8 cellular contexts compared by ENCODE assay signal in the genomic region with DNA sequence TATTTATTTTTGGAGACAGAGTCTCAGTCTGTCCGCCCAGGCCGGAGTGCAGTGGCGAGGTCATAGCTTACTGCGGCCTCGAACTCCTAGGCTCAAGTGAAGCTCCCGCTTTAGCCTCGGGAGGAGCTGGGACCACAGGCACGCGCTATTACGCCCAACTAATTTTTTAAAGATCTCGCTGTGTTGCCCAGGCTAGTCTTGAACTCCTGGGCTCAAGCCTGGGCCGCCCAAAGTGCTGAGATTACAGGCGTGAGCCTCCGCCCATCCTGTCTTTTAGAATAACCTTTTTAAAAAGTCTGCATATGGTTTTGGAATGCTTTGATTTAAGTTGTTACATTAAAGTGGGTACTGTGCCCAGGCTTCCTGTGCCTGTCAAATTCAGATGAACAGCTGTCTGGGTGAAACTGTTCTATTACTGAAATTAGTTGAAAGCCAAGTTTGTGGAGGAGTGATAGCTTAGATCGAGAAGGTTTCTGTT. TPM values are rescaled to one million over a fixed set of nuclear protein-coding genes. Genes with fewer than 3 reads are reported as not detected.
DNase-seq lines count a peak whose midpoint lies in the region; ATAC-seq and TF ChIP-seq lines count a peak whose summit lies in the region.

No MANE protein-coding gene starts in this region.

- intact Hi-C loops in testis (cut with DNase I; ENCODE audit: low total_unique reads): no loop called here

- POLR2A ChIA-PET in RWPE1 (lab: Yijun Ruan, JAX; ENCODE audit: low non-redundant PET): interaction anchor here (0.6 kb wide), 1 partner anchor 119 kb away, joined by 3 read pairs; no protein-coding TSS in a partner anchor

- ATAC-seq in HG02623 (IDR thresholded peaks at IDR 0.05; ENCODE audit: unreplicated experiment): peak; percentile 27

- in situ Hi-C loops in GM13977 (cut with MboI; ENCODE audit: low pct_unique_long_range_greater_than_20kb, low sequenced_read_pairs, unreplicated experiment): no loop called here

- H3K4me1 ChIP-seq in mononuclear cell (ENCODE audit: insufficient read depth, low read length): peaks cover 22% of the 10 kb centered on the region
- H3K4me1 ChIP-seq in testis: no peaks in the 10 kb centered on the region

- no peaks in the 10 kb centered on the region for H3K36me3 ChIP-seq in testis (ENCODE audit: low read depth, missing control alignments)

- no peak for TF ChIP-seq POLR2A in testis (IDR thresholded peaks at IDR 0.05)

- peak overlapping the region; percentile 88 for H3K27ac ChIP-seq in RWPE1
- peak overlapping the region; percentile 96 to 97 for H3K27ac ChIP-seq in testis

- DNase-seq in GM13977 (ENCODE audit: low spot score) (peak; percentile 31), RWPE1 (ENCODE audit: low spot score) (no peak), testis (peak; percentile 24), NCI-H345 treated with DMSO at 0.1 percent for 48 hours (lab: John Stamatoyannopoulos, UW; ENCODE audit: unreplicated experiment) (no peak), T1000 (lab: John Stamatoyannopoulos, UW) (no peak)
- DNase-seq in central memory CD4-positive, alpha-beta T cell: peak; percentile 32

- H3K27me3 ChIP-seq in mononuclear cell (ENCODE audit: insufficient read depth, low read length) (no peaks in the 10 kb centered on the region), testis (no peaks in the 10 kb centered on the region)

- H3K9me3 ChIP-seq in mononuclear cell (ENCODE audit: low read depth, low read length) (no peaks in the 10 kb centered on the region), testis (no peaks in the 10 kb centered on the region)

- CTCF ChIA-PET in RWPE1 (lab: Yijun Ruan, JAX): interaction anchor here (0.6 kb wide), 1 partner anchor 218 kb away, joined by 4 read pairs; no protein-coding TSS in a partner anchor

- 3 to 7% methylated on average over 15 of the region's 15 CpGs for WGBS in testis, 2 donors

- H3K4me3 ChIP-seq in mononuclear cell (ENCODE audit: low read length) (peak overlapping the region; percentile 89), testis (peak overlapping the region; percentile 98 to 99)

- TF ChIP-seq CTCF in GM13977 (IDR thresholded peaks at IDR 0.05; ENCODE audit: extremely low read depth, insufficient read depth, missing control alignments) (no peak), RWPE1 (conservative IDR thresholded peaks at IDR 0.05; ENCODE audit: low read depth) (no peak), testis (IDR thresholded peaks at IDR 0.05) (no peak)

RNA-seq across cellular contexts. Expression of a gene that starts 0.9 kb away (rescaled TPM):
- total RNA-seq in mononuclear cell (72.3 TPM), testis (10 to 100 TPM; 40.5 to 45.9 TPM)
- 39.9 TPM for polyA plus RNA-seq in testis (ENCODE audit: insufficient read depth, low read depth, low replicate concordance)

RNA-seq across cellular contexts. Expression of a gene that starts 5.8 kb away (rescaled TPM):
- total RNA-seq in mononuclear cell (not detected), testis (1 to 10 TPM; 6.8 to 9.8 TPM)
- polyA plus RNA-seq in testis (ENCODE audit: insufficient read depth, low read depth, low replicate concordance): 15.1 TPM

Comparison
In these comparisons a context has a peak if more than half of its experiments do, and no peak if none do; other contexts are left out.
1. DNase-seq: peak in GM13977 (single experiment), central memory CD4-positive, alpha-beta T cell (single experiment) and testis (single experiment); none in RWPE1 (single experiment), NCI-H345 treated with DMSO at 0.1 percent for 48 hours (single experiment) and T1000 (single experiment).